ENCODE assay signal across 9 cellular contexts in genomic region chr2:207765541-207765940, GRCh38. TPM values are rescaled to one million over a fixed set of nuclear protein-coding genes. Genes with fewer than 3 reads are reported as not detected.
A peak's percentile ranks its signal among the peaks of the same experiment; 100 is the strongest.
DNase-seq lines count a peak whose midpoint lies in the region; TF ChIP-seq lines count a peak whose summit lies in the region.
"Had no signal": no experiment of that assay in that cellular context is flagged by ENCODE, and none has a peak within 500 bp of the region (broad histone marks: within the 10 kb centered on the region; RNA-seq: fewer than 3 reads in every experiment).

No MANE protein-coding gene starts in this region.

- H3K9me3 Mint-ChIP-seq in H9, result no peaks in the 10 kb centered on the region; a peak in 1 of 5 replicates
- H3K9me3 Mint-ChIP-seq in progenitor cell of endocrine pancreas (ENCODE audit: low read depth), result no peaks in the 10 kb centered on the region
- peaks cover 6% of the 10 kb centered on the region for H3K9me3 Mint-ChIP-seq in glutamatergic neuron (ENCODE audit: unreplicated experiment)
- H3K9me3 Mint-ChIP-seq: CD8-positive, alpha-beta T cell had no signal

- H3K14ac ChIP-seq in H9 (ENCODE audit: insufficient read depth, low read length), result no peak overlapping the region

- no peak overlapping the region for H2BK20ac ChIP-seq in H9 (ENCODE audit: low read depth, low read length, poor library complexity, severe bottlenecking)

- H2BK120ac ChIP-seq in H9 (ENCODE audit: low read depth, low read length, poor library complexity, severe bottlenecking), result no peak overlapping the region

- H3K36me3 Mint-ChIP-seq in H9 (ENCODE audit: insufficient read depth in 1 of 3, low read depth in 3 of 3), result peaks cover 32 to 76% (median 74%) of the 10 kb centered on the region in 3 experiments
- peaks cover 63% of the 10 kb centered on the region for H3K36me3 Mint-ChIP-seq in progenitor cell of endocrine pancreas (ENCODE audit: insufficient read depth)
- H3K36me3 Mint-ChIP-seq in glutamatergic neuron (ENCODE audit: unreplicated experiment), result no peaks in the 10 kb centered on the region
- H3K36me3 Mint-ChIP-seq: CD8-positive, alpha-beta T cell had no signal

- H2BK12ac ChIP-seq in H9 (ENCODE audit: insufficient read length, low read depth, low read length), result no peak overlapping the region

- H3K79me1 ChIP-seq in H9 (ENCODE audit: insufficient read depth, low read depth, low read length, poor library complexity, severe bottlenecking), result no peaks in the 10 kb centered on the region

- H3K4me1 Mint-ChIP-seq in H9 (peaks cover 60 to 75% of the 10 kb centered on the region in 2 experiments), progenitor cell of endocrine pancreas (ENCODE audit: low read depth) (peaks cover 50% of the 10 kb centered on the region), glutamatergic neuron (ENCODE audit: low read depth, unreplicated experiment) (peaks cover 11% of the 10 kb centered on the region)

- H2BK5ac ChIP-seq in H9 (ENCODE audit: insufficient read length, low read length), result no peak overlapping the region

- DNase-seq in H9, result peak; percentile 64
- DNase-seq in NCI-H2227 (lab: John Stamatoyannopoulos, UW; ENCODE audit: unreplicated experiment), result peak; percentile 82
- DNase-seq in erythroblast (lab: John Stamatoyannopoulos, UW), result peak; percentile 88 to 91
- no peak for DNase-seq in progenitor cell of endocrine pancreas (ENCODE audit: low spot score, unreplicated experiment)
- DNase-seq in stimulated activated naive CD4-positive, alpha-beta T cell (lab: John Stamatoyannopoulos, UW), result no peak
- DNase-seq in glutamatergic neuron, result no peak
- no peak for DNase-seq in dedifferentiated amniotic fluid mesenchymal stem cell (ENCODE audit: extremely low spot score)
- DNase-seq: CD8-positive, alpha-beta T cell; MV-4-11 had no signal

- H3K23ac ChIP-seq in H9 (ENCODE audit: insufficient read length, low read depth, low read length), result no peak overlapping the region

- H3K4me2 ChIP-seq in H9 (ENCODE audit: insufficient read depth, insufficient read length, low read length), result peak overlapping the region; percentile 88

- no peak for TF ChIP-seq POLR2A in erythroblast (IDR thresholded peaks at IDR 0.05; ENCODE audit: low read length)

- WGBS in H9 (ENCODE audit: extremely low coverage, insufficient read length, low lambda C conversion rate), result no CpG with 5 or more reads among the region's 2 CpGs

- H3K27ac Mint-ChIP-seq in H9 (peak overlapping the region; percentile 3 to 91 (median 33); a peak in 3 of 7 replicates), progenitor cell of endocrine pancreas (peak overlapping the region; percentile 93), glutamatergic neuron (ENCODE audit: unreplicated experiment) (no peak overlapping the region)
- H3K27ac Mint-ChIP-seq: CD8-positive, alpha-beta T cell had no signal

- TF ChIP-seq CTCF in H9 (conservative IDR thresholded peaks at IDR 0.05), result no peak
- no peak for TF ChIP-seq CTCF in progenitor cell of endocrine pancreas (IDR thresholded peaks at IDR 0.05; ENCODE audit: unreplicated experiment)
- no peak for TF ChIP-seq CTCF in glutamatergic neuron (IDR thresholded peaks at IDR 0.05; ENCODE audit: partially characterized antibody, unreplicated experiment)

- H3K27me3 ChIP-seq in H9 (ENCODE audit: insufficient read depth, low read length), result no peaks in the 10 kb centered on the region

- H4K8ac ChIP-seq in H9 (replicated peaks; ENCODE audit: insufficient read length, low read depth, low read length), result no peak overlapping the region

- no peak overlapping the region for H3K27ac ChIP-seq in H9 (ENCODE audit: insufficient read length, low read depth, low read length)

- H3K18ac ChIP-seq in H9 (ENCODE audit: insufficient read length, low read depth, low read length), result no peak overlapping the region

- no peak overlapping the region for H2AFZ ChIP-seq in H9 (ENCODE audit: low read length)

- no peak overlapping the region for H3K9ac ChIP-seq in H9 (ENCODE audit: extremely low read depth, insufficient read length, low read length)

- H3T11ph ChIP-seq in H9 (ENCODE audit: low read length), result no peak overlapping the region

- no peak overlapping the region for H2BK15ac ChIP-seq in H9 (ENCODE audit: low read depth, low read length)

- no peak overlapping the region for H3K56ac ChIP-seq in H9 (ENCODE audit: insufficient read length, low read depth, low read length)

- H3K79me2 ChIP-seq in H9 (ENCODE audit: insufficient read depth, low read length), result peaks cover 41% of the 10 kb centered on the region; the same call in 1 of the 2 replicates

- no peak overlapping the region for H4K5ac ChIP-seq in H9 (ENCODE audit: insufficient read length, low read depth, low read length)

- peaks cover 31% of the 10 kb centered on the region for H3K23me2 ChIP-seq in H9 (ENCODE audit: insufficient read length, low read depth, low read length, poor library complexity, severe bottlenecking)

- no peaks in the 10 kb centered on the region for H3K27me3 Mint-ChIP-seq in H9 (ENCODE audit: low read depth)
- no peaks in the 10 kb centered on the region for H3K27me3 Mint-ChIP-seq in progenitor cell of endocrine pancreas
- peaks cover 19% of the 10 kb centered on the region for H3K27me3 Mint-ChIP-seq in glutamatergic neuron (ENCODE audit: unreplicated experiment)

- H2AK5ac ChIP-seq in H9 (ENCODE audit: insufficient read length, low read length), result no peak overlapping the region

- H4K91ac ChIP-seq in H9 (ENCODE audit: insufficient read length, low read depth, low read length), result no peak overlapping the region

- no peak overlapping the region for H3K4ac ChIP-seq in H9 (ENCODE audit: low read depth, low read length)

- H4K20me1 ChIP-seq in H9 (ENCODE audit: control insufficient read depth, insufficient read depth, insufficient read length), result peaks cover 8% of the 10 kb centered on the region

- peak overlapping the region; percentile 65 to 96 for H3K4me3 Mint-ChIP-seq in H9
- H3K4me3 Mint-ChIP-seq in progenitor cell of endocrine pancreas (ENCODE audit: low read depth), result peak overlapping the region; percentile 96
- no peak overlapping the region for H3K4me3 Mint-ChIP-seq in glutamatergic neuron (ENCODE audit: unreplicated experiment)
- H3K4me3 Mint-ChIP-seq: CD8-positive, alpha-beta T cell had no signal

- H3K4me1 ChIP-seq in H9 (ENCODE audit: insufficient read depth, low read length), result peaks cover 22% of the 10 kb centered on the region

- H3K9me3 ChIP-seq in H9 (ENCODE audit: control insufficient read depth, low read depth, low read length), result no peaks in the 10 kb centered on the region

RNA-seq across cellular contexts. Expression of gene FZD5, which starts 4.2 kb away (rescaled TPM):
- 120 and 122 TPM in 2 replicates for total RNA-seq in H9 (2021)
- 238 and 247 TPM in 2 replicates for total RNA-seq in progenitor cell of endocrine pancreas
- 0.66 TPM for total RNA-seq in glutamatergic neuron (ENCODE audit: unreplicated experiment)

RNA-seq across cellular contexts. Expression of gene CCNYL1, which starts 54.1 kb away (rescaled TPM):
- total RNA-seq in H9 (2021) (27.0 and 28.1 TPM in 2 replicates), progenitor cell of endocrine pancreas (18.8 and 25.4 TPM in 2 replicates), glutamatergic neuron (ENCODE audit: unreplicated experiment) (18.0 TPM)

Comparison
In these comparisons a context has a peak if more than half of its experiments do, and no peak if none do; other contexts are left out.
1. DNase-seq: peak in H9 (single experiment), NCI-H2227 (single experiment) and erythroblast (2 of 2); none in progenitor cell of endocrine pancreas (single experiment), stimulated activated naive CD4-positive, alpha-beta T cell (0 of 6), glutamatergic neuron (single experiment) and dedifferentiated amniotic fluid mesenchymal stem cell (single experiment).
2. RNA of gene FZD5, which starts 4.2 kb away (total RNA-seq): 238 to 247 TPM in progenitor cell of endocrine pancreas and 120 to 122 TPM in H9; 0.66 TPM in glutamatergic neuron (single experiment); every median in the first group is over 10 times any median in the second.